26 cellular contexts compared by ENCODE assay signal in the genomic region with DNA sequence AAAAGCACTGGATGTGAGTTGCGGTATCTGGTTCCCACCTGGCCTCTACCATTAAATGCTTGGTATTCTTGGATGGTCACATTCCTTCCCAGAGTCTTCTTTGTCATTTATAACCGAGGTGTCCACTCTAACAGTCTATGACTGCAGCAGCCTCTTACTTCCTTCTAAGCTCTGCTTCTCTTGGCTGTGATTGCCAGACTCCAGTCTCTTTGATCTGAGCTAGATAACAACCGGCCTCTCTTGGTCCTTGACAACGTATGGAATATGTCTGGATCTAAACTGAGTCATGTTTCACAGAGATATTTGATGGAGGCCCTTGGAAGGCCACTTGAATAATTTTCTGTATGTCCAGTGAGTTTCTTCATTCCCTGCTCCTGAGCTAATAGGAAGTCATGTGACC.
"Had no signal": no experiment of that assay in that cellular context is flagged by ENCODE, and none has a peak within 500 bp of the region (broad histone marks: within the 10 kb centered on the region; RNA-seq: fewer than 3 reads in every experiment).

No MANE protein-coding gene starts in this region.

- H3K36me3 Mint-ChIP-seq: mesothelial cell of epicardium had no signal

- H3K9me3 ChIP-seq: colonic mucosa, esophagus squamous epithelium, gastrocnemius medialis, lower lobe of right lung, mucosa of descending colon had no signal

- H3K4me3 ChIP-seq: colonic mucosa, esophagus squamous epithelium, gastrocnemius medialis, hepatocyte, left lung, lower lobe of right lung, mucosa of descending colon had no signal

- H3K27ac Mint-ChIP-seq: dendritic cell treated with granulocyte-macrophage colony-stimulating factor and Interleukin-4, amounts not matched to agents 40 ng/mL and 50 ng/mL, for 4 days; effector memory CD8-positive, alpha-beta T cell; endodermal cell; immature natural killer cell; mesothelial cell of epicardium; naive B cell had no signal

- H2AFZ ChIP-seq: hepatocyte had no signal

- ATAC-seq: effector memory CD8-positive, alpha-beta T cell; esophagus mucosa; gastrocnemius medialis; left cardiac atrium; left lung; left ventricle myocardium superior; lower lobe of right lung; mucosa of descending colon had no signal

- H3K4me2 ChIP-seq: hepatocyte had no signal

- H3K4me3 Mint-ChIP-seq: dendritic cell treated with granulocyte-macrophage colony-stimulating factor and Interleukin-4, amounts not matched to agents 40 ng/mL and 50 ng/mL, for 4 days; effector memory CD8-positive, alpha-beta T cell; endodermal cell; immature natural killer cell; mesothelial cell of epicardium; naive B cell had no signal

- H3K27me3 ChIP-seq: colonic mucosa, esophagus squamous epithelium, gastrocnemius medialis, hepatocyte, left lung had no signal

- H3K27ac ChIP-seq: colonic mucosa, epithelial cell of prostate, esophagus squamous epithelium, gastrocnemius medialis, hepatocyte, left lung, lower lobe of right lung had no signal

- DNase-seq: colonic mucosa; cortex of kidney; effector CD8-positive, alpha-beta T cell; effector memory CD8-positive, alpha-beta T cell; endodermal cell; erythroblast; esophagus squamous epithelium; foreskin fibroblast; foreskin melanocyte; gastrocnemius medialis; glutamatergic neuron; head of caudate nucleus; hypothalamus; immature natural killer cell; left cardiac atrium; left lung; left ventricle myocardium superior; lower lobe of right lung; mesenchymal stem cell; mucosa of descending colon; naive B cell had no signal

- H3K27me3 Mint-ChIP-seq: dendritic cell treated with granulocyte-macrophage colony-stimulating factor and Interleukin-4, amounts not matched to agents 40 ng/mL and 50 ng/mL, for 4 days; effector memory CD8-positive, alpha-beta T cell had no signal

- H3K4me1 ChIP-seq: colonic mucosa, esophagus squamous epithelium, gastrocnemius medialis, left lung, lower lobe of right lung had no signal

- H3K79me2 ChIP-seq: hepatocyte had no signal

- H3K36me3 ChIP-seq: colonic mucosa, esophagus squamous epithelium, gastrocnemius medialis, left lung, lower lobe of right lung had no signal

- H3K4me1 Mint-ChIP-seq: immature natural killer cell, naive B cell had no signal
